ENCODE assay signal across 12 cellular contexts in genomic region chr5:124057815-124058231, GRCh38.
A peak's percentile ranks its signal among the peaks of the same experiment; 100 is the strongest.
DNase-seq lines count a peak whose midpoint lies in the region; ATAC-seq and TF ChIP-seq lines count a peak whose summit lies in the region.
"Had no signal": no experiment of that assay in that cellular context is flagged by ENCODE, and none has a peak within 500 bp of the region (broad histone marks: within the 10 kb centered on the region; RNA-seq: fewer than 3 reads in every experiment).

No MANE protein-coding gene starts in this region.

- H3K4me3 Mint-ChIP-seq in activated T-cell treated with anti-CD3 and anti-CD28 coated beads, Interleukin-2, amount 50 U/mL, for 4 hours, result no peak overlapping the region
- H3K4me3 Mint-ChIP-seq in activated CD4-positive, alpha-beta memory T cell treated with anti-CD3 and anti-CD28 coated beads for 36 hours, result no peak overlapping the region
- H3K4me3 Mint-ChIP-seq: CD8-positive, alpha-beta memory T cell had no signal

- no peaks in the 10 kb centered on the region for H3K36me3 Mint-ChIP-seq in activated T-cell treated with anti-CD3 and anti-CD28 coated beads, Interleukin-2, amount 50 U/mL, for 4 hours (ENCODE audit: insufficient read depth)
- no peaks in the 10 kb centered on the region for H3K36me3 Mint-ChIP-seq in activated CD4-positive, alpha-beta memory T cell treated with anti-CD3 and anti-CD28 coated beads for 36 hours
- H3K36me3 Mint-ChIP-seq: CD8-positive, alpha-beta memory T cell had no signal

- peaks cover 3% of the 10 kb centered on the region for H3K9me3 Mint-ChIP-seq in activated T-cell treated with anti-CD3 and anti-CD28 coated beads, Interleukin-2, amount 50 U/mL, for 4 hours
- peaks cover 5% of the 10 kb centered on the region for H3K9me3 Mint-ChIP-seq in activated CD4-positive, alpha-beta memory T cell treated with anti-CD3 and anti-CD28 coated beads for 36 hours
- H3K9me3 Mint-ChIP-seq: HFFc6 had no signal

- ATAC-seq in GM18511 (IDR thresholded peaks at IDR 0.05; ENCODE audit: unreplicated experiment), result peak; percentile 2
- ATAC-seq in GM21360 (IDR thresholded peaks at IDR 0.05; ENCODE audit: unreplicated experiment), result no peak
- no peak for ATAC-seq in activated T-cell treated with anti-CD3 and anti-CD28 coated beads, Interleukin-2, amount 50 U/mL, for 4 hours

- peak; percentile 53 for DNase-seq in BE2C
- DNase-seq in SK-N-DZ (ENCODE audit: low spot score), result peak; percentile 97
- peak; percentile 82 for DNase-seq in medulla oblongata (ENCODE audit: extremely low spot score)
- no peak for DNase-seq in stimulated activated CD4-positive, alpha-beta T cell treated with anti-CD3 and anti-CD28 coated beads, Interleukin-4, amount 100 ng/mL, for 4 hours
- no peak for DNase-seq in activated T-cell treated with anti-CD3 and anti-CD28 coated beads, Interleukin-2, amount 50 U/mL, for 4 hours
- no peak for DNase-seq in activated CD4-positive, alpha-beta memory T cell treated with anti-CD3 and anti-CD28 coated beads for 36 hours
- DNase-seq: activated T-cell treated with anti-CD3 and anti-CD28 coated beads, Interleukin-2, amount 50 U/mL, for 48 hours; CD8-positive, alpha-beta memory T cell; HFFc6 had no signal

- CTCF ChIA-PET in activated CD4-positive, alpha-beta memory T cell treated with anti-CD3 and anti-CD28 coated beads for 36 hours (lab: Charles Lee), result no interaction called here

- no peaks in the 10 kb centered on the region for H3K27me3 Mint-ChIP-seq in activated T-cell treated with anti-CD3 and anti-CD28 coated beads, Interleukin-2, amount 50 U/mL, for 4 hours (ENCODE audit: low read depth)
- no peaks in the 10 kb centered on the region for H3K27me3 Mint-ChIP-seq in activated CD4-positive, alpha-beta memory T cell treated with anti-CD3 and anti-CD28 coated beads for 36 hours
- H3K27me3 Mint-ChIP-seq: CD8-positive, alpha-beta memory T cell had no signal

- no peaks in the 10 kb centered on the region for H3K4me1 Mint-ChIP-seq in activated T-cell treated with anti-CD3 and anti-CD28 coated beads, Interleukin-2, amount 50 U/mL, for 4 hours (ENCODE audit: low read depth)
- no peaks in the 10 kb centered on the region for H3K4me1 Mint-ChIP-seq in activated CD4-positive, alpha-beta memory T cell treated with anti-CD3 and anti-CD28 coated beads for 36 hours (ENCODE audit: low read depth)
- H3K4me1 Mint-ChIP-seq: CD8-positive, alpha-beta memory T cell had no signal

- POLR2A ChIA-PET in activated CD4-positive, alpha-beta memory T cell treated with anti-CD3 and anti-CD28 coated beads for 36 hours (lab: Charles Lee), result no interaction called here

- intact Hi-C loops in activated CD4-positive, alpha-beta memory T cell treated with anti-CD3 and anti-CD28 coated beads for 36 hours (cut with micrococcal nuclease), result no loop called here

- no peaks in the 10 kb centered on the region for H3K9me3 ChIP-seq in BE2C
- H3K9me3 ChIP-seq: sigmoid colon had no signal

- H3K27me3 ChIP-seq in BE2C, result no peaks in the 10 kb centered on the region
- H3K27me3 ChIP-seq: sigmoid colon had no signal

- no peak overlapping the region for H3K27ac Mint-ChIP-seq in activated CD4-positive, alpha-beta memory T cell treated with anti-CD3 and anti-CD28 coated beads for 36 hours
- H3K27ac Mint-ChIP-seq: CD8-positive, alpha-beta memory T cell; HFFc6 had no signal

- peaks cover 33% of the 10 kb centered on the region for H3K4me1 ChIP-seq in BE2C

- H3K4me3 ChIP-seq in BE2C (ENCODE audit: low read depth, low read length), result peak overlapping the region; percentile 17

- H3K36me3 ChIP-seq in BE2C, result no peaks in the 10 kb centered on the region
- H3K36me3 ChIP-seq: sigmoid colon had no signal

- TF ChIP-seq CTCF in BE2C (IDR thresholded peaks at IDR 0.05; ENCODE audit: low read depth, low read length), result no peak

Comparison
In these comparisons a context has a peak if more than half of its experiments do, and no peak if none do; other contexts are left out.
1. DNase-seq: peak in BE2C (single experiment), SK-N-DZ (single experiment) and medulla oblongata (single experiment); none in stimulated activated CD4-positive, alpha-beta T cell treated with anti-CD3 and anti-CD28 coated beads, Interleukin-4, amount 100 ng/mL, for 4 hours (0 of 2), activated T-cell treated with anti-CD3 and anti-CD28 coated beads, Interleukin-2, amount 50 U/mL, for 4 hours (single experiment) and activated CD4-positive, alpha-beta memory T cell treated with anti-CD3 and anti-CD28 coated beads for 36 hours (single experiment).